ENCODE assay signal across 12 cellular contexts in the genomic region with DNA sequence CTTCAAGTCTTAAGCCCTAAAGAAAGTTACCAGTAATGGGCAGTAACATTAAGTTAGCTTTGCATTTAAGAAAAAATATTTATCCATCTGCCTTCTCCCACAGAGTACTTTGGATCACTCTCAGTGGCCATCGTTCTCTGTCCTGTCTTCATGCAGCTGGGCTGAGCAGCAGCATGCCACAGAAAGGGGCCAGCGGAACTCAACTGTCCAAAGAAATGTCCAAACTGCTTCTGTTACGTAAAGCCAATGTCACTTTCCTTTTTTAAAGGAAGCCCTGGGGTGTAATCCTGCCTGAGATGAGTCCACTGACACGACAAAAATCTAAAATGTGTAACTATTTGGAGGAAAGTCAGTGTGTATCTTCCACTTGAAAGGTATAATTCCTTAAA.
A peak's percentile ranks its signal among the peaks of the same experiment; 100 is the strongest.
DNase-seq lines count a peak whose midpoint lies in the region; ATAC-seq, FAIRE-seq and TF ChIP-seq lines count a peak whose summit lies in the region.
"Had no signal": no experiment of that assay in that cellular context is flagged by ENCODE, and none has a peak within 500 bp of the region (broad histone marks: within the 10 kb centered on the region; RNA-seq: fewer than 3 reads in every experiment).

No MANE protein-coding gene starts in this region.

- H2AFZ ChIP-seq in Loucy (ENCODE audit: low read length) (no peak overlapping the region), HepG2 (ENCODE audit: low read length) (no peak overlapping the region)

- no TSS peak for BruUV-seq in HepG2 (replicated peaks; lab: Mats Ljungman, UMichigan)

- H3K36me3 Mint-ChIP-seq in CD14-positive monocyte = peaks cover 0 to 7% of the 10 kb centered on the region in 2 donors
- H3K36me3 Mint-ChIP-seq in mesothelial cell of epicardium = peaks cover 2% of the 10 kb centered on the region

- H3F3A ChIP-seq in Loucy (ENCODE audit: low read depth) = no peaks in the 10 kb centered on the region

- FAIRE-seq in HepG2 (lab: Jason Lieb, UNC) = no peak

- intact Hi-C loops in CD14-positive monocyte (cut with micrococcal nuclease) (loop anchor here in 1 of 2 donors (10.0 kb wide), 1 partner anchor 541 kb away; no protein-coding TSS in a partner anchor), spleen (cut with DNase I; ENCODE audit: low total_unique reads) (no loop called here), HepG2 (cut with micrococcal nuclease; ENCODE audit: unreplicated experiment) (loop anchor here (5.0 kb wide), 1 partner anchor 38 kb away; no protein-coding TSS in a partner anchor)

- ATAC-seq in SK-N-SH treated with all-trans-retinoic acid at 6 μM for 48 hours = peak; percentile 29; the same call in 2 of the 3 replicates
- ATAC-seq in HepG2 = no peak

- H3K4me2 ChIP-seq in Loucy (ENCODE audit: low read depth, low read length, poor library complexity, severe bottlenecking) (peak overlapping the region; percentile 44), HepG2 (ENCODE audit: low read depth, low read length) (no peak overlapping the region)

- CTCF ChIA-PET in HepG2 (lab: Yijun Ruan, JAX; ENCODE audit: low intra/inter-chr PET ratio, low total read pairs) = no interaction called here

- TF ChIP-seq POLR2A in spleen (IDR thresholded peaks at IDR 0.05) = no peak
- TF ChIP-seq POLR2A in tibial nerve (IDR thresholded peaks at IDR 0.05) = no peak
- no peak for TF ChIP-seq POLR2A in HepG2 (IDR thresholded peaks at IDR 0.05; ENCODE audit: insufficient read depth in 1 of 2, low read depth in 2 of 2, low read length in 2 of 2)

- WGBS in spleen, 5 donors = 40 to 81% (median 54%) methylated on average over 4 of the region's 4 CpGs
- WGBS in tibial nerve, 2 donors = 48 to 82% methylated on average over 4 of the region's 4 CpGs
- WGBS in HepG2 (ENCODE audit: low lambda C conversion rate) = 72% methylated on average over 4 of the region's 4 CpGs

- H3K4me1 ChIP-seq in Loucy (ENCODE audit: insufficient read depth, low read length, poor library complexity, severe bottlenecking) = peaks cover 44% of the 10 kb centered on the region
- peaks cover 0 to 15% (median 0%) of the 10 kb centered on the region in 6 donors for H3K4me1 ChIP-seq in spleen
- no peaks in the 10 kb centered on the region for H3K4me1 ChIP-seq in tibial nerve
- H3K4me1 ChIP-seq in HepG2 (ENCODE audit: insufficient read depth, low read length) = peaks cover 31% of the 10 kb centered on the region
- H3K4me1 ChIP-seq: breast epithelium had no signal

- TF ChIP-seq CTCF in CD14-positive monocyte (IDR thresholded peaks at IDR 0.05) (no peak), Loucy (conservative IDR thresholded peaks at IDR 0.05; ENCODE audit: low read length) (no peak), mesothelial cell of epicardium (IDR thresholded peaks at IDR 0.05; ENCODE audit: unreplicated experiment) (no peak), spleen (IDR thresholded peaks at IDR 0.05 in 8 of 11, conservative IDR thresholded peaks at IDR 0.05 in 3 of 11) (no peak), tibial nerve (IDR thresholded peaks at IDR 0.05) (no peak), HepG2 (CRISPR knock-in tag; IDR thresholded peaks at IDR 0.05) (no peak)

- H4K20me1 ChIP-seq in Loucy (ENCODE audit: insufficient read depth, low read length, poor library complexity, severe bottlenecking) (no peaks in the 10 kb centered on the region), HepG2 (ENCODE audit: insufficient read depth, low read length) (no peaks in the 10 kb centered on the region)

- H3K36me3 ChIP-seq in Loucy (ENCODE audit: insufficient read depth, low read length) (no peaks in the 10 kb centered on the region), spleen (peaks cover 0 to 3% (median 0%) of the 10 kb centered on the region in 6 donors), tibial nerve (peaks cover 0 to 3% (median 0%) of the 10 kb centered on the region in 3 donors), HepG2 (replicated peaks in 1 of 2; ENCODE audit: control insufficient read depth in 1 of 2, insufficient read depth in 2 of 2, low read length in 2 of 2) (no peaks in the 10 kb centered on the region)
- H3K36me3 ChIP-seq: breast epithelium had no signal

- peaks cover 2% of the 10 kb centered on the region; the same call in 1 of the 2 replicates for H3K9me3 ChIP-seq in Loucy (ENCODE audit: insufficient read depth, low read depth, low read length)
- H3K9me3 ChIP-seq in spleen = peaks cover 0 to 6% (median 2%) of the 10 kb centered on the region in 8 donors
- H3K9me3 ChIP-seq in tibial nerve = peaks cover 0 to 5% (median 0%) of the 10 kb centered on the region in 4 donors
- H3K9me3 ChIP-seq in HepG2 (ENCODE audit: low read length) = no peaks in the 10 kb centered on the region

- DNase-seq in CD14-positive monocyte (ENCODE audit: low spot score) (no peak), mesothelial cell of epicardium (ENCODE audit: low spot score in 2 of 2, unreplicated experiment in 2 of 2) (no peak), GM19240 (ENCODE audit: insufficient read length, low spot score) (no peak), spleen (no peak), tibial nerve (ENCODE audit: low spot score in 2 of 2) (no peak), HepG2 (ENCODE audit: low spot score) (no peak)
- DNase-seq: activated CD4-positive, alpha-beta T cell treated with anti-CD3 and anti-CD28 coated beads, Interleukin-2, amount 10 ng/mL, durations not matched to agents 24 days and 14 days; naive B cell had no signal

- no peak for TF ChIP-seq RAD21 in HepG2 (CRISPR knock-in tag; IDR thresholded peaks at IDR 0.05)

- H3K27ac Mint-ChIP-seq in CD14-positive monocyte (peak overlapping the region; percentile 88 to 97 (median 96)), mesothelial cell of epicardium (peak overlapping the region; percentile 69)
- H3K27ac Mint-ChIP-seq: activated CD4-positive, alpha-beta T cell treated with anti-CD3 and anti-CD28 coated beads, Interleukin-2, amount 10 ng/mL, durations not matched to agents 24 days and 14 days; activated naive CD8-positive, alpha-beta T cell had no signal

- H3K27me3 ChIP-seq in Loucy (ENCODE audit: insufficient read depth, low read length, poor library complexity, severe bottlenecking) = no peaks in the 10 kb centered on the region
- no peaks in the 10 kb centered on the region for H3K27me3 ChIP-seq in spleen (replicated peaks in 1 of 7)
- H3K27me3 ChIP-seq in tibial nerve = no peaks in the 10 kb centered on the region
- no peaks in the 10 kb centered on the region for H3K27me3 ChIP-seq in HepG2 (ENCODE audit: control insufficient read depth in 1 of 2, insufficient read depth in 2 of 2, low read length in 2 of 2)
- H3K27me3 ChIP-seq: breast epithelium had no signal

- H3K4me1 Mint-ChIP-seq in CD14-positive monocyte = peaks cover 44% of the 10 kb centered on the region
- peaks cover 9% of the 10 kb centered on the region for H3K4me1 Mint-ChIP-seq in mesothelial cell of epicardium
- H3K4me1 Mint-ChIP-seq: activated CD4-positive, alpha-beta T cell treated with anti-CD3 and anti-CD28 coated beads, Interleukin-2, amount 10 ng/mL, durations not matched to agents 24 days and 14 days had no signal

- no peaks in the 10 kb centered on the region for H3K9me2 ChIP-seq in Loucy (replicated peaks; ENCODE audit: low read depth, low read length)

- H3K4me3 Mint-ChIP-seq in CD14-positive monocyte = peak overlapping the region in 1 of 2 donors; percentile 82
- H3K4me3 Mint-ChIP-seq in mesothelial cell of epicardium = no peak overlapping the region
- H3K4me3 Mint-ChIP-seq: activated CD4-positive, alpha-beta T cell treated with anti-CD3 and anti-CD28 coated beads, Interleukin-2, amount 10 ng/mL, durations not matched to agents 24 days and 14 days; activated naive CD8-positive, alpha-beta T cell had no signal

- H3K9me3 Mint-ChIP-seq in CD14-positive monocyte = peaks cover 0 to 16% (median 7%) of the 10 kb centered on the region in 7 donors
- H3K9me3 Mint-ChIP-seq in mesothelial cell of epicardium = no peaks in the 10 kb centered on the region
- H3K9me3 Mint-ChIP-seq: activated CD4-positive, alpha-beta T cell treated with anti-CD3 and anti-CD28 coated beads, Interleukin-2, amount 10 ng/mL, durations not matched to agents 24 days and 14 days had no signal

- H3K4me3 ChIP-seq in Loucy (ENCODE audit: low read length, poor library complexity, severe bottlenecking) = peak overlapping the region; percentile 30
- no peak overlapping the region for H3K4me3 ChIP-seq in spleen
- no peak overlapping the region for H3K4me3 ChIP-seq in tibial nerve
- no peak overlapping the region for H3K4me3 ChIP-seq in HepG2 (replicated peaks in 1 of 3; ENCODE audit: insufficient read depth in 1 of 3, low read depth in 2 of 3, low read length in 3 of 3)
- H3K4me3 ChIP-seq: breast epithelium had no signal

- no peaks in the 10 kb centered on the region for H3K27me3 Mint-ChIP-seq in CD14-positive monocyte (ENCODE audit: low read depth in 3 of 3)
- no peaks in the 10 kb centered on the region for H3K27me3 Mint-ChIP-seq in mesothelial cell of epicardium (ENCODE audit: low read depth)
- H3K27me3 Mint-ChIP-seq: activated CD4-positive, alpha-beta T cell treated with anti-CD3 and anti-CD28 coated beads, Interleukin-2, amount 10 ng/mL, durations not matched to agents 24 days and 14 days; activated naive CD8-positive, alpha-beta T cell; naive B cell had no signal

- H3K9ac ChIP-seq in Loucy (ENCODE audit: low read depth, low read length, poor library complexity, severe bottlenecking) (peak overlapping the region; percentile 51), HepG2 (ENCODE audit: insufficient read depth, low read depth, low read length) (no peak overlapping the region)

- POLR2A ChIA-PET in HepG2 (lab: Yijun Ruan, JAX) = no interaction called here

- H3K79me2 ChIP-seq in Loucy (ENCODE audit: insufficient read depth, low read length) = no peaks in the 10 kb centered on the region
- H3K79me2 ChIP-seq in HepG2 (ENCODE audit: insufficient read depth, low read length) = no peaks in the 10 kb centered on the region

- in situ Hi-C loops in HepG2 (cut with HindIII; ENCODE audit: extremely low pct_ligation_motif_present, low pct_unique_long_range_greater_than_20kb) = no loop called here

- H3K27ac ChIP-seq in spleen = peak overlapping the region in 3 of 8 donors; percentile 6 to 51 (median 44)
- no peak overlapping the region for H3K27ac ChIP-seq in tibial nerve
- H3K27ac ChIP-seq in HepG2 (ENCODE audit: extremely low read length, insufficient read depth, low read length) = no peak overlapping the region
- H3K27ac ChIP-seq: breast epithelium had no signal

- TF ChIP-seq EP300 in tibial nerve (IDR thresholded peaks at IDR 0.05) (no peak), HepG2 (IDR thresholded peaks at IDR 0.05; ENCODE audit: low read depth in 2 of 2, low read length in 2 of 2) (no peak), HepG2 (CRISPR knock-in tag; IDR thresholded peaks at IDR 0.05; ENCODE audit: borderline replicate concordance) (no peak)

TF ChIP-seq in SK-N-SH treated with all-trans-retinoic acid at 6 μM for 48 hours, 23 proteins besides CTCF, POLR2A, EP300 and RAD21:
- TF ChIP-seq ZNF8 (CRISPR knock-in tag; IDR thresholded peaks at IDR 0.05) (no peak), PPARA (CRISPR knock-in tag; IDR thresholded peaks at IDR 0.05; ENCODE audit: borderline replicate concordance) (no peak)

TF ChIP-seq in HepG2, 621 proteins besides CTCF, POLR2A, EP300 and RAD21 (continues in another document):
- no peak for TF ChIP-seq FOXA3 (CRISPR knock-in tag; IDR thresholded peaks at IDR 0.05)
- no peak for TF ChIP-seq ZC3H4 (CRISPR knock-in tag; IDR thresholded peaks at IDR 0.05; ENCODE audit: borderline replicate concordance)
- TF ChIP-seq HNRNPUL1 (IDR thresholded peaks at IDR 0.05; ENCODE audit: low read depth, low read length) = no peak
